Comparison of ENCODE assay signal across 16 cellular contexts in the genomic region with DNA sequence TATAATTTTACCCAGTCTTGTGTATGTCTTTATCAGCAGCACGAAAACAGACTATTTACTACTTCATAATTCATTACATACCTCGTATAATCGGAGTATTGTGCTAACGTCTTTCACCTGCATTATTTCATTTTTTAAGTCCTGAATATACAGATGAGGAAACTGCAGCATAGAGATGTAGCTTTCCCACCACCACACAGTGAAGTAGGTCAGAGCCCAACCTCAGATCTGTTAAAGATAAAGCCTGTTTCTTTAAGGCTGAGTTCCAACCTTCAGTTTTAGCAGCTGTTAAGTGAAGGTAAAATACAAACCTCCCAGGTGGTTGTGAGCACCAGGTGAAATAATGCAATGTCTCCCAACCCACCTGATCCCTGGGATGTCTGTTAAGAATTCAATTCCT.
"Had no signal": no experiment of that assay in that cellular context is flagged by ENCODE, and none has a peak within 500 bp of the region (broad histone marks: within the 10 kb centered on the region; RNA-seq: fewer than 3 reads in every experiment).

No MANE protein-coding gene starts in this region.

- H3K27me3 ChIP-seq: brain microvascular endothelial cell, ovary, testis had no signal

- H3K4me3 ChIP-seq: hepatocyte, ovary, psoas muscle, testis, upper lobe of left lung had no signal

- H3K4me1 ChIP-seq: psoas muscle, testis had no signal

- H3K9me3 Mint-ChIP-seq: activated naive CD8-positive, alpha-beta T cell treated with anti-CD3 and anti-CD28 coated beads, Interleukin-2, amount 10 ng/mL, durations not matched to agents 7 days and 5 days; dendritic cell treated with granulocyte-macrophage colony-stimulating factor and Interleukin-4, amounts not matched to agents 40 ng/mL and 50 ng/mL, for 4 days; natural killer cell had no signal

- H3K4me3 Mint-ChIP-seq: activated naive CD8-positive, alpha-beta T cell treated with anti-CD3 and anti-CD28 coated beads, Interleukin-2, amount 10 ng/mL, durations not matched to agents 7 days and 5 days; dendritic cell treated with granulocyte-macrophage colony-stimulating factor and Interleukin-4, amounts not matched to agents 40 ng/mL and 50 ng/mL, for 4 days; stimulated activated naive CD8-positive, alpha-beta T cell treated with anti-CD3 and anti-CD28 coated beads, Interleukin-15, amount 100 ng/mL, for 72 hours had no signal

- ATAC-seq: natural killer cell; psoas muscle; stimulated activated naive CD8-positive, alpha-beta T cell treated with anti-CD3 and anti-CD28 coated beads, Interleukin-15, amount 100 ng/mL, for 72 hours had no signal

- DNase-seq: activated CD4-positive, alpha-beta T cell treated with anti-CD3 and anti-CD28 coated beads for 1 hour; activated naive CD4-positive, alpha-beta T cell treated with Interleukin-2 at 50 U/mL for 16 hours; activated naive CD8-positive, alpha-beta T cell treated with anti-CD3 and anti-CD28 coated beads, Interleukin-2, amount 10 ng/mL, durations not matched to agents 7 days and 5 days; brain microvascular endothelial cell; effector CD8-positive, alpha-beta T cell; left cardiac atrium; mesendoderm; natural killer cell; ovary; psoas muscle; stimulated activated naive CD8-positive, alpha-beta T cell treated with anti-CD3 and anti-CD28 coated beads, Interleukin-15, amount 100 ng/mL, for 72 hours; testis; upper lobe of left lung had no signal

- H3K36me3 ChIP-seq: brain microvascular endothelial cell, ovary, upper lobe of left lung had no signal

- H3K9me3 ChIP-seq: ovary, psoas muscle, testis, upper lobe of left lung had no signal

- H3K27ac Mint-ChIP-seq: activated naive CD8-positive, alpha-beta T cell treated with anti-CD3 and anti-CD28 coated beads, Interleukin-2, amount 10 ng/mL, durations not matched to agents 7 days and 5 days; dendritic cell treated with granulocyte-macrophage colony-stimulating factor and Interleukin-4, amounts not matched to agents 40 ng/mL and 50 ng/mL, for 4 days; natural killer cell; stimulated activated naive CD8-positive, alpha-beta T cell treated with anti-CD3 and anti-CD28 coated beads, Interleukin-15, amount 100 ng/mL, for 72 hours had no signal

- H3K27ac ChIP-seq: hepatocyte, psoas muscle, testis, upper lobe of left lung, VCaP had no signal
